Comparison of ENCODE assay signal across 10 cellular contexts in genomic region chr10:116888380-116889055, GRCh38. TPM values are rescaled to one million over a fixed set of nuclear protein-coding genes. Genes with fewer than 3 reads are reported as not detected.
DNase-seq lines count a peak whose midpoint lies in the region; ATAC-seq, FAIRE-seq and TF ChIP-seq lines count a peak whose summit lies in the region.
"Had no signal": no experiment of that assay in that cellular context is flagged by ENCODE, and none has a peak within 500 bp of the region (broad histone marks: within the 10 kb centered on the region; RNA-seq: fewer than 3 reads in every experiment).

No MANE protein-coding gene starts in this region.

- H3K4me1 ChIP-seq in foreskin keratinocyte: peaks cover 7% of the 10 kb centered on the region

- intact Hi-C loops in posterior vena cava (cut with DNase I): no loop called here

- DNase-seq in EH (ENCODE audit: low read depth) (peak; percentile 88), RWPE1 (ENCODE audit: low spot score) (peak; percentile 92), foreskin keratinocyte (peak; percentile 85 to 91), posterior vena cava (ENCODE audit: low spot score) (peak; percentile 83), cerebellar nuclear complex (lab: John Stamatoyannopoulos, UW) (no peak), D721Med (ENCODE audit: insufficient read length, low spot score) (no peak)

- CTCF ChIA-PET in RWPE1 (lab: Yijun Ruan, JAX): interaction anchor here (1.1 kb wide), 1 partner anchor 92 kb away, joined by 3 read pairs; no protein-coding TSS in a partner anchor

- ATAC-seq in foreskin keratinocyte (peak; percentile 98), HG03139 (IDR thresholded peaks at IDR 0.05; ENCODE audit: unreplicated experiment) (no peak), GM21528 (IDR thresholded peaks at IDR 0.05; ENCODE audit: low FRiP score, unreplicated experiment) (no peak)

- POLR2A ChIA-PET in RWPE1 (lab: Yijun Ruan, JAX; ENCODE audit: low non-redundant PET): no interaction called here

- no peak for FAIRE-seq in D721Med (lab: Jason Lieb, UNC)
- FAIRE-seq: endometrium, TTC549 had no signal

- H3K27ac ChIP-seq in RWPE1: peak overlapping the region; percentile 79
- H3K27ac ChIP-seq in foreskin keratinocyte: no peak overlapping the region

- H3K27me3 ChIP-seq in foreskin keratinocyte: no peaks in the 10 kb centered on the region

- TF ChIP-seq CTCF in RWPE1 (conservative IDR thresholded peaks at IDR 0.05; ENCODE audit: low read depth): no peak
- TF ChIP-seq CTCF in foreskin keratinocyte (conservative IDR thresholded peaks at IDR 0.05): no peak
- TF ChIP-seq CTCF in D721Med (IDR thresholded peaks at IDR 0.05; ENCODE audit: insufficient read depth, missing control alignments): no peak

RNA-seq across cellular contexts. Expression of gene ENO4, which starts 39.2 kb away (rescaled TPM):
- total RNA-seq in foreskin keratinocyte (0.14 TPM in 1 of 2 replicates, not detected in the other), posterior vena cava (under 1 TPM in 1 of 2 donors, not detected in 1; 0.32 TPM)
- polyA plus RNA-seq in foreskin keratinocyte: 0.08 and 0.12 TPM in 2 replicates

Comparison
In these comparisons a context has a peak if more than half of its experiments do, and no peak if none do; other contexts are left out.
1. DNase-seq: peak in EH (single experiment), RWPE1 (single experiment), foreskin keratinocyte (2 of 2) and posterior vena cava (single experiment); none in cerebellar nuclear complex (0 of 2) and D721Med (single experiment).